In genomic region chr7:84073476-84073875, GRCh38 we compare ENCODE assay signal across 1 cellular context.
TF ChIP-seq lines count a peak whose summit lies in the region.

No MANE protein-coding gene starts in this region.

TF ChIP-seq in HepG2, 621 proteins besides CTCF, POLR2A, EP300 and RAD21 (continued from another document):
- TF ChIP-seq ZHX2 (IDR thresholded peaks at IDR 0.05; ENCODE audit: low read depth) (no peak), ZHX2 (CRISPR knock-in tag; IDR thresholded peaks at IDR 0.05; ENCODE audit: borderline replicate concordance) (no peak), ZNF629 (CRISPR knock-in tag; conservative IDR thresholded peaks at IDR 0.05) (no peak), ZBTB7B (CRISPR knock-in tag; IDR thresholded peaks at IDR 0.05) (no peak), ZNF136 (CRISPR knock-in tag; IDR thresholded peaks at IDR 0.05; ENCODE audit: low read depth) (no peak), GLI4 (CRISPR knock-in tag; IDR thresholded peaks at IDR 0.05; ENCODE audit: borderline replicate concordance) (no peak), ZBTB21 (CRISPR knock-in tag; IDR thresholded peaks at IDR 0.05) (no peak), ISX (CRISPR knock-in tag; conservative IDR thresholded peaks at IDR 0.05) (no peak), CREB3 (CRISPR knock-in tag; IDR thresholded peaks at IDR 0.05) (no peak), ZNF513 (CRISPR knock-in tag; conservative IDR thresholded peaks at IDR 0.05) (no peak), ATF7 (IDR thresholded peaks at IDR 0.05) (no peak), ATF7 (CRISPR knock-in tag; IDR thresholded peaks at IDR 0.05) (no peak), ATF4 (CRISPR knock-in tag; IDR thresholded peaks at IDR 0.05) (peak in 1 of 2 experiments; percentile 74; a peak in 2 of 4 replicates), ZC3H4 (CRISPR knock-in tag; IDR thresholded peaks at IDR 0.05; ENCODE audit: borderline replicate concordance) (no peak), NBN (conservative IDR thresholded peaks at IDR 0.05) (no peak), ZNF274 (CRISPR knock-in tag; IDR thresholded peaks at IDR 0.05) (no peak), KAT2B (IDR thresholded peaks at IDR 0.05; ENCODE audit: borderline replicate concordance, low read depth, low read length) (no peak), MZF1 (CRISPR knock-in tag; IDR thresholded peaks at IDR 0.05; ENCODE audit: borderline replicate concordance) (no peak), ZBED4 (CRISPR knock-in tag; IDR thresholded peaks at IDR 0.05; ENCODE audit: borderline replicate concordance) (no peak), PRMT3 (CRISPR knock-in tag; IDR thresholded peaks at IDR 0.05; ENCODE audit: borderline replicate concordance, low read depth) (no peak), BRD4 (CRISPR knock-in tag; IDR thresholded peaks at IDR 0.05) (no peak), ZNF552 (CRISPR knock-in tag; IDR thresholded peaks at IDR 0.05; ENCODE audit: borderline replicate concordance) (no peak), CEBPB (IDR thresholded peaks at IDR 0.05; ENCODE audit: borderline replicate concordance, low read depth, low read length) (peak; percentile 52; the same call in 1 of the 2 replicates)
- TF ChIP-seq, protein P1, sequence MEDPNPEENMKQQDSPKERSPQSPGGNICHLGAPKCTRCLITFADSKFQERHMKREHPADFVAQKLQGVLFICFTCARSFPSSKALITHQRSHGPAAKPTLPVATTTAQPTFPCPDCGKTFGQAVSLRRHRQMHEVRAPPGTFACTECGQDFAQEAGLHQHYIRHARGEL (CRISPR knock-in tag; IDR thresholded peaks at IDR 0.05) = no peak
- TF ChIP-seq, protein P2, sequence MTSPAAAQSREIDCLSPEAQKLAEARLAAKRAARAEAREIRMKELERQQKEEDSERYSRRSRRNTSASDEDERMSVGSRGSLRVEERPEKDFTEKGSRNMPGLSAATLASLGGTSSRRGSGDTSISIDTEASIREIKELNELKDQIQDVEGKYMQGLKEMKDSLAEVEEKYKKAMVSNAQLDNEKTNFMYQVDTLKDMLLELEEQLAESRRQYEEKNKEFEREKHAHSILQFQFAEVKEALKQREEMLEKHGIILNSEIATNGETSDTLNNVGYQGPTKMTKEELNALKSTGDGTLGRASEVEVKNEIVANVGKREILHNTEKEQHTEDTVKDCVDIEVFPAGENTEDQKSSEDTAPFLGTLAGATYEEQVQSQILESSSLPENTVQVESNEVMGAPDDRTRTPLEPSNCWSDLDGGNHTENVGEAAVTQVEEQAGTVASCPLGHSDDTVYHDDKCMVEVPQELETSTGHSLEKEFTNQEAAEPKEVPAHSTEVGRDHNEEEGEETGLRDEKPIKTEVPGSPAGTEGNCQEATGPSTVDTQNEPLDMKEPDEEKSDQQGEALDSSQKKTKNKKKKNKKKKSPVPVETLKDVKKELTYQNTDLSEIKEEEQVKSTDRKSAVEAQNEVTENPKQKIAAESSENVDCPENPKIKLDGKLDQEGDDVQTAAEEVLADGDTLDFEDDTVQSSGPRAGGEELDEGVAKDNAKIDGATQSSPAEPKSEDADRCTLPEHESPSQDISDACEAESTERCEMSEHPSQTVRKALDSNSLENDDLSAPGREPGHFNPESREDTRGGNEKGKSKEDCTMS (CRISPR knock-in tag; conservative IDR thresholded peaks at IDR 0.05) = no peak
- TF ChIP-seq, protein P3, sequence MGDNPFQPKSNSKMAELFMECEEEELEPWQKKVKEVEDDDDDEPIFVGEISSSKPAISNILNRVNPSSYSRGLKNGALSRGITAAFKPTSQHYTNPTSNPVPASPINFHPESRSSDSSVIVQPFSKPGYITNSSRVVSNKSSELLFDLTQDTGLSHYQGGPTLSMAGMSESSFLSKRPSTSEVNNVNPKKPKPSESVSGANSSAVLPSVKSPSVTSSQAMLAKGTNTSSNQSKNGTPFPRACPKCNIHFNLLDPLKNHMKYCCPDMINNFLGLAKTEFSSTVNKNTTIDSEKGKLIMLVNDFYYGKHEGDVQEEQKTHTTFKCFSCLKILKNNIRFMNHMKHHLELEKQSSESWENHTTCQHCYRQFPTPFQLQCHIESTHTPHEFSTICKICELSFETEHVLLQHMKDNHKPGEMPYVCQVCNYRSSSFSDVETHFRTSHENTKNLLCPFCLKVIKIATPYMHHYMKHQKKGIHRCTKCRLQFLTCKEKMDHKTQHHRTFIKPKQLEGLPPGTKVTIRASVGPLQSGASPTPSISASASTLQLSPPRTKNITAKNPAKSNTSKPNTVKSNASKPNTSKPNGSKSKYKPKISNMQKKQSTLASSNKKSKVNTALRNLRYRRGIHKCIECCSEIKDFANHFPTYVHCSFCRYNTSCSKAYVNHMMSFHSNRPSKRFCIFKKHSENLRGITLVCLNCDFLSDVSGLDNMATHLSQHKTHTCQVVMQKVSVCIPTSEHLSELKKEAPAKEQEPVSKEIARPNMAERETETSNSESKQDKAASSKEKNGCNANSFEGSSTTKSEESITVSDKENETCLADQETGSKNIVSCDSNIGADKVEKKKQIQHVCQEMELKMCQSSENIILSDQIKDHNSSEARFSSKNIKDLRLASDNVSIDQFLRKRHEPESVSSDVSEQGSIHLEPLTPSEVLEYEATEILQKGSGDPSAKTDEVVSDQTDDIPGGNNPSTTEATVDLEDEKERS (CRISPR knock-in tag; IDR thresholded peaks at IDR 0.05) = no peak
- TF ChIP-seq, protein P4, sequence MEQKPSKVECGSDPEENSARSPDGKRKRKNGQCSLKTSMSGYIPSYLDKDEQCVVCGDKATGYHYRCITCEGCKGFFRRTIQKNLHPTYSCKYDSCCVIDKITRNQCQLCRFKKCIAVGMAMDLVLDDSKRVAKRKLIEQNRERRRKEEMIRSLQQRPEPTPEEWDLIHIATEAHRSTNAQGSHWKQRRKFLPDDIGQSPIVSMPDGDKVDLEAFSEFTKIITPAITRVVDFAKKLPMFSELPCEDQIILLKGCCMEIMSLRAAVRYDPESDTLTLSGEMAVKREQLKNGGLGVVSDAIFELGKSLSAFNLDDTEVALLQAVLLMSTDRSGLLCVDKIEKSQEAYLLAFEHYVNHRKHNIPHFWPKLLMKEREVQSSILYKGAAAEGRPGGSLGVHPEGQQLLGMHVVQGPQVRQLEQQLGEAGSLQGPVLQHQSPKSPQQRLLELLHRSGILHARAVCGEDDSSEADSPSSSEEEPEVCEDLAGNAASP (CRISPR knock-in tag; IDR thresholded peaks at IDR 0.05; ENCODE audit: borderline replicate concordance) = no peak
